Comparison of ENCODE assay signal across 1 cellular context in the genomic region with DNA sequence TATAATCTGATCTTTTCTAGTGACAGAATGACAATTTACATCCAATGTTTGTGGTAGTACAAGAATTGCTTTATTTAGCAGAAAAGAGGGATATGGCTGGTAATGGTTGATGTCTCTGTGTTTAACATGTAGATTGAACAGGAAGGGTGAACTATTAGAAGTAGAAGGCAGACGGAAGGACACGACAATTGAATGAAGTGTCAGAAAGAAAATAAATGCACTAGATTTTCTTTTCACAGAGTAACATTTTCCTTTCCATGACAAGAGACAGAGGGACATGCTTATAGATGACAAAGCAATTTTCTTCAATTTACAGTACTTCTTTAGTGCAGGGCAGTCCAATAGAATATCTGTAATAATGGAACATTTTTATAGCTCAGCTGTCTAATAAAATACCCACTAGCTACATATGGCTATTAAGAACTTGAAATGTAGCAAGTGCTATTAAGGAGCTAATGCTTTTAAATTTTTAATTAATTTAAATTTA.
TF ChIP-seq lines count a peak whose summit lies in the region.

No MANE protein-coding gene starts in this region.

TF ChIP-seq in K562, 482 proteins besides CTCF, POLR2A, EP300 and RAD21 (continued from another document):
- TF ChIP-seq MXI1 (IDR thresholded peaks at IDR 0.05; ENCODE audit: low read depth, low read length) = peak; percentile 36; the same call in 1 of the 2 replicates
- TF ChIP-seq NFE2 (IDR thresholded peaks at IDR 0.05; ENCODE audit: low read depth) = peak; percentile 80
- TF ChIP-seq MAFK (IDR thresholded peaks at IDR 0.05; ENCODE audit: low read length) = peak; percentile 55; the same call in 1 of the 2 replicates
- peak; percentile 14 for TF ChIP-seq MEIS2 (IDR thresholded peaks at IDR 0.05; ENCODE audit: partially characterized antibody)
- no peak for TF ChIP-seq WHSC1 (IDR thresholded peaks at IDR 0.05; ENCODE audit: low read length)
- TF ChIP-seq C11orf30 (IDR thresholded peaks at IDR 0.05; ENCODE audit: low read depth) = peak; percentile 91
- TF ChIP-seq MAFF (IDR thresholded peaks at IDR 0.05; ENCODE audit: low read length) = peak; percentile 70
- no peak for TF ChIP-seq U2AF1 (optimal IDR thresholded peaks at IDR 0.05; ENCODE audit: low read depth, low read length)
- 0 out of 2 replicates have a peak, but pooled peaks have one; percentile 27 for TF ChIP-seq SMARCA4 (IDR thresholded peaks at IDR 0.05)
- peak; percentile 32; the same call in 1 of the 2 replicates for TF ChIP-seq DPF2 (IDR thresholded peaks at IDR 0.05)
- TF ChIP-seq, protein P1, sequence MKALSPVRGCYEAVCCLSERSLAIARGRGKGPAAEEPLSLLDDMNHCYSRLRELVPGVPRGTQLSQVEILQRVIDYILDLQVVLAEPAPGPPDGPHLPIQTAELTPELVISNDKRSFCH (CRISPR knock-in tag; IDR thresholded peaks at IDR 0.05) = no peak
- TF ChIP-seq, protein P1 (tag; IDR thresholded peaks at IDR 0.05) = no peak
- no peak for TF ChIP-seq FOXK1 (CRISPR knock-in tag; IDR thresholded peaks at IDR 0.05; ENCODE audit: borderline replicate concordance)
- peak; percentile 95 for TF ChIP-seq ZNF316 (IDR thresholded peaks at IDR 0.05)
